Comparison of ENCODE assay signal across 28 cellular contexts in genomic region chr20:58471835-58472164, GRCh38. TPM values are rescaled to one million over a fixed set of nuclear protein-coding genes. Genes with fewer than 3 reads are reported as not detected.
"Had no signal": no experiment of that assay in that cellular context is flagged by ENCODE, and none has a peak within 500 bp of the region (broad histone marks: within the 10 kb centered on the region; RNA-seq: fewer than 3 reads in every experiment).

No MANE protein-coding gene starts in this region.

- H3K9me3 ChIP-seq: SJSA1 had no signal

- H3K27ac ChIP-seq: brain microvascular endothelial cell, SJSA1 had no signal

- DNase-seq: activated CD4-positive, alpha-beta T cell treated with anti-CD3 and anti-CD28 coated beads for 36 hours; activated CD4-positive, alpha-beta T cell treated with anti-CD3 and anti-CD28 coated beads, Interleukin-2, amount 10 ng/mL, durations not matched to agents 7 days and 5 days; activated CD4-positive, alpha-beta T cell treated with anti-CD3 and anti-CD28 coated beads, Interleukin-2, amount 50 U/mL, for 48 hours; activated CD8-positive, alpha-beta T cell treated with anti-CD3 and anti-CD28 coated beads, Interleukin-2, amount 10 ng/mL, durations not matched to agents 7 days and 5 days; activated gamma-delta T cell treated with Interleukin-2 at 50 U/mL for 16 hours; activated naive CD4-positive, alpha-beta T cell treated with anti-CD3 and anti-CD28 coated beads for 36 hours; activated naive CD8-positive, alpha-beta T cell treated with anti-CD3 and anti-CD28 coated beads, Interleukin-2, amount 50 U/mL, for 24 hours; activated T-cell treated with anti-CD3 and anti-CD28 coated beads, Interleukin-2, amount 50 U/mL, for 4 hours; anterior cingulate cortex; brain microvascular endothelial cell; NCI-H1092 treated with DMSO at 0.1 percent for 48 hours; NCI-H1417; NCI-H146; NCI-H1930; NCI-H2081 treated with DMSO at 0.1 percent for 48 hours; NCI-H345; NCI-H524 treated with DMSO at 0.1 percent for 48 hours; SHP77 treated with DMSO at 0.1 percent for 48 hours; SW 1271; T1000 had no signal

- H3K4me3 ChIP-seq: K562, SJSA1 had no signal

- ATAC-seq: activated CD4-positive, alpha-beta T cell treated with anti-CD3 and anti-CD28 coated beads for 36 hours; activated CD4-positive, CD25-positive, alpha-beta regulatory T cell treated with anti-CD3 and anti-CD28 coated beads, Interleukin-2, amount 50 U/mL, for 24 hours; activated CD8-positive, alpha-beta T cell treated with anti-CD3 and anti-CD28 coated beads, Interleukin-2, amount 10 ng/mL, durations not matched to agents 7 days and 5 days; activated naive CD8-positive, alpha-beta T cell treated with anti-CD3 and anti-CD28 coated beads, Interleukin-2, amount 50 U/mL, for 24 hours; activated T-cell treated with anti-CD3 and anti-CD28 coated beads, Interleukin-2, amount 50 U/mL, for 4 hours; WTC11 had no signal

- H3K4me1 ChIP-seq: SJSA1 had no signal

- H3K36me3 ChIP-seq: brain microvascular endothelial cell, SJSA1 had no signal

- H3K27me3 ChIP-seq: brain microvascular endothelial cell, SJSA1 had no signal

RNA-seq across cellular contexts. Expression of gene APCDD1L, which starts 43.4 kb away (rescaled TPM):
- total RNA-seq: activated CD4-positive, alpha-beta T cell treated with anti-CD3 and anti-CD28 coated beads for 36 hours; activated CD4-positive, alpha-beta T cell treated with anti-CD3 and anti-CD28 coated beads, Interleukin-2, amount 10 ng/mL, durations not matched to agents 7 days and 5 days; activated CD8-positive, alpha-beta T cell treated with anti-CD3 and anti-CD28 coated beads, Interleukin-2, amount 10 ng/mL, durations not matched to agents 7 days and 5 days; activated naive CD4-positive, alpha-beta T cell treated with anti-CD3 and anti-CD28 coated beads for 36 hours; activated T-cell treated with anti-CD3 and anti-CD28 coated beads, Interleukin-2, amount 50 U/mL, for 4 hours; activated T-helper 1 cell treated with anti-CD3 and anti-CD28 coated beads, Interleukin-12 subunit alpha, Interleukin-12 subunit beta, Interleukin-2, Interleukin-4 antibody, amounts not matched to agents 30 ng/mL and 10 ng/mL and 1 ng/mL, durations not matched to agents 14 hours and 24 hours and 36 hours; K562; NCI-H460; T-helper 1 cell treated with Interleukin-12 subunit alpha and Interleukin-12 subunit beta and Interleukin-4 antibody, amounts not matched to agents 30 ng/mL and 1 ng/mL, for 36 hours; T-helper 2 cell treated with Interferon-gamma antibody and Interleukin-4, amounts not matched to agents 100 ng/mL and 5 ng/mL, for 36 hours had no signal
- polyA plus RNA-seq: K562 had no signal
